ENCODE assay signal across 8 cellular contexts in genomic region chr6:109453594-109454482, GRCh38. TPM values are rescaled to one million over a fixed set of nuclear protein-coding genes. Genes with fewer than 3 reads are reported as not detected.
DNase-seq lines count a peak whose midpoint lies in the region; ATAC-seq, FAIRE-seq and TF ChIP-seq lines count a peak whose summit lies in the region.

No MANE protein-coding gene starts in this region.

- no peaks in the 10 kb centered on the region for H4K20me1 ChIP-seq in HCT116 (ENCODE audit: insufficient read depth)
- H4K20me1 ChIP-seq in keratinocyte (ENCODE audit: control insufficient read depth, extremely low read depth, insufficient read depth, low read length) = no peaks in the 10 kb centered on the region

- no TSS peak for BruUV-seq in HCT116 (replicated peaks; lab: Mats Ljungman, UMichigan)

- POLR2A ChIA-PET in AG04449 (lab: Yijun Ruan, JAX) (interaction anchor here (1.0 to 3.0 kb wide), 2 partner anchors 9 to 12 kb away, joined by 6 to 12 read pairs; partner anchors contain the start of gene SMPD2), HCT116 (lab: Charles Lee) (interaction anchor here (1.6 kb wide), 1 partner anchor 12 kb away, joined by 5 read pairs; no protein-coding TSS in a partner anchor)
- POLR2A ChIA-PET in activated CD8-positive, alpha-beta T cell treated with anti-CD3 and anti-CD28 coated beads, Interleukin-2, amount 10 ng/mL, durations not matched to agents 7 days and 5 days (lab: Charles Lee) = interaction anchor here (0.5 to 5.4 kb wide), 6 partner anchors 10 to 83 kb away, joined by 3 to 72 read pairs (median 20); partner anchors contain the start of genes CD164, PPIL6, SMPD2 and ZBTB24

- DNase-seq in AG04449 (ENCODE audit: low read depth, low spot score) (no peak), HCT116 (ENCODE audit: low read depth, low spot score) (no peak), keratinocyte (ENCODE audit: low read depth, low spot score) (no peak), left lobe of liver (ENCODE audit: low spot score) (no peak), GM13976 (ENCODE audit: low spot score) (no peak), KG1 (lab: John Stamatoyannopoulos, UW) (no peak)
- no peak for DNase-seq in activated CD8-positive, alpha-beta T cell treated with anti-CD3 and anti-CD28 coated beads, Interleukin-2, amount 10 ng/mL, durations not matched to agents 7 days and 5 days

- dilution Hi-C loops in keratinocyte (cut with MboI; ENCODE audit: extremely low pct_ligation_motif_present, low sequenced_read_pairs) = no loop called here

- H3K36me3 Mint-ChIP-seq in activated CD8-positive, alpha-beta T cell treated with anti-CD3 and anti-CD28 coated beads, Interleukin-2, amount 10 ng/mL, durations not matched to agents 7 days and 5 days (ENCODE audit: low read depth) = peaks cover 44% of the 10 kb centered on the region

- no peak overlapping the region for H3K27ac ChIP-seq in HCT116 (ENCODE audit: low read depth, low read length)
- no peak overlapping the region for H3K27ac ChIP-seq in keratinocyte (ENCODE audit: control insufficient read depth, insufficient read depth, low read length)

- H3K4me3 ChIP-seq in AG04449 (ENCODE audit: low read depth, low read length) (peak overlapping the region; percentile 92), HCT116 (replicated peaks in 1 of 2; ENCODE audit: low read depth in 1 of 2, low read length in 2 of 2) (0 out of 4 replicates have a peak overlapping the region, but pooled peaks of 1 of the 2 experiments have one; percentile 85), keratinocyte (ENCODE audit: control insufficient read depth in 2 of 3, extremely low read depth in 1 of 3, insufficient read depth in 2 of 3, low read depth in 1 of 3, low read length in 3 of 3) (no peak overlapping the region)

- H3K4me3 Mint-ChIP-seq in activated CD8-positive, alpha-beta T cell treated with anti-CD3 and anti-CD28 coated beads, Interleukin-2, amount 10 ng/mL, durations not matched to agents 7 days and 5 days = peak overlapping the region; percentile 97

- in situ Hi-C loops in GM13976 (cut with MboI; ENCODE audit: low sequenced_read_pairs, unreplicated experiment) = no loop called here

- no peaks in the 10 kb centered on the region for H3K9me3 Mint-ChIP-seq in activated CD8-positive, alpha-beta T cell treated with anti-CD3 and anti-CD28 coated beads, Interleukin-2, amount 10 ng/mL, durations not matched to agents 7 days and 5 days (ENCODE audit: insufficient read depth)

- peaks cover 0 to 5% of the 10 kb centered on the region in 2 experiments; a peak in 1 of 4 replicates for H3K36me3 ChIP-seq in HCT116 (ENCODE audit: control insufficient read depth in 1 of 2, insufficient read depth in 2 of 2, low read length in 2 of 2)
- peaks cover 5 to 20% of the 10 kb centered on the region in 2 experiments for H3K36me3 ChIP-seq in keratinocyte (ENCODE audit: control insufficient read depth in 2 of 2, extremely low read depth in 1 of 2, insufficient read depth in 2 of 2, low read length in 2 of 2)

- H3K4me1 ChIP-seq in HCT116 (ENCODE audit: control insufficient read depth in 1 of 2, insufficient read depth in 2 of 2, low read length in 2 of 2) (peaks cover 4 to 40% of the 10 kb centered on the region in 2 experiments; a peak in 3 of 4 replicates), keratinocyte (ENCODE audit: control insufficient read depth, extremely low read depth, insufficient read depth, low read length) (peaks cover 22% of the 10 kb centered on the region)

- H3K9ac ChIP-seq in HCT116 (ENCODE audit: low read length) (no peak overlapping the region), keratinocyte (ENCODE audit: control insufficient read depth, extremely low read depth, insufficient read depth, low read length) (no peak overlapping the region)

- H3K9me3 ChIP-seq in HCT116 (ENCODE audit: control insufficient read depth in 1 of 2, insufficient read depth in 1 of 2, low read depth in 1 of 2, low read length in 2 of 2) (no peaks in the 10 kb centered on the region), keratinocyte (ENCODE audit: control insufficient read depth, low read depth, low read length) (no peaks in the 10 kb centered on the region)

- H3K27me3 ChIP-seq in HCT116 (ENCODE audit: insufficient read depth, low read length) (no peaks in the 10 kb centered on the region), keratinocyte (ENCODE audit: control insufficient read depth, extremely low read depth, insufficient read depth, low read length) (no peaks in the 10 kb centered on the region)

- H3K4me2 ChIP-seq in HCT116 (ENCODE audit: low read length) = peak overlapping the region; percentile 93; the same call in 1 of the 2 replicates
- H3K4me2 ChIP-seq in keratinocyte (ENCODE audit: control insufficient read depth, extremely low read depth, insufficient read depth, low read depth, low read length) = peak overlapping the region; percentile 61

- no peaks in the 10 kb centered on the region for H3K9me1 ChIP-seq in keratinocyte (ENCODE audit: control insufficient read depth, extremely low read depth, insufficient read depth, low read length)

- FAIRE-seq in keratinocyte (lab: Jason Lieb, UNC) = no peak

- TF ChIP-seq CTCF in AG04449 (IDR thresholded peaks at IDR 0.05; ENCODE audit: insufficient read depth, low read length, missing control alignments) = no peak
- TF ChIP-seq CTCF in HCT116 (IDR thresholded peaks at IDR 0.05 in 2 of 3, conservative IDR thresholded peaks at IDR 0.05 in 1 of 3; ENCODE audit: borderline replicate concordance in 1 of 3, insufficient read depth in 1 of 3, low read depth in 2 of 3, low read length in 2 of 3) = no peak
- TF ChIP-seq CTCF in keratinocyte (optimal IDR thresholded peaks at IDR 0.05 in 1 of 3, IDR thresholded peaks at IDR 0.05 in 1 of 3, conservative IDR thresholded peaks at IDR 0.05 in 1 of 3; ENCODE audit: extremely low read depth in 1 of 3, insufficient read depth in 2 of 3, low read length in 3 of 3) = no peak
- no peak for TF ChIP-seq CTCF in GM13976 (IDR thresholded peaks at IDR 0.05; ENCODE audit: borderline replicate concordance, control extremely low read depth, extremely low read depth, insufficient read depth, missing control alignments)

- H3K27ac Mint-ChIP-seq in activated CD8-positive, alpha-beta T cell treated with anti-CD3 and anti-CD28 coated beads, Interleukin-2, amount 10 ng/mL, durations not matched to agents 7 days and 5 days = peak overlapping the region; percentile 99

- H3K79me2 ChIP-seq in HCT116 (ENCODE audit: insufficient read depth, low read length) = no peaks in the 10 kb centered on the region
- H3K79me2 ChIP-seq in keratinocyte (ENCODE audit: control insufficient read depth, insufficient read depth, low read length) = peaks cover 2% of the 10 kb centered on the region

- no peak for TF ChIP-seq POLR2A in HCT116 (IDR thresholded peaks at IDR 0.05; ENCODE audit: borderline replicate concordance, extremely low read depth, insufficient read depth, insufficient read length)

- no peaks in the 10 kb centered on the region for H3K9me2 ChIP-seq in HCT116 (ENCODE audit: insufficient read depth)

- intact Hi-C loops in HCT116 (cut with micrococcal nuclease) = no loop called here

- CTCF ChIA-PET in AG04449 (lab: Yijun Ruan, JAX) (interaction anchor here (0.7 to 7.9 kb wide), 5 partner anchors 12 to 724 kb away, joined by 3 to 65 read pairs (median 4); partner anchors contain the start of genes PPIL6 and SMPD2), HCT116 (lab: Charles Lee) (interaction anchor here (1.6 kb wide), 1 partner anchor 13 kb away, joined by 4 read pairs; the partner anchor contains the start of genes PPIL6 and SMPD2)
- CTCF ChIA-PET in activated CD8-positive, alpha-beta T cell treated with anti-CD3 and anti-CD28 coated beads, Interleukin-2, amount 10 ng/mL, durations not matched to agents 7 days and 5 days (lab: Charles Lee) = interaction anchor here (0.7 to 2.7 kb wide), 6 partner anchors 11 to 1361 kb away, joined by 3 to 24 read pairs (median 4); partner anchors contain the start of genes CD164, CDK19, PPIL6 and SMPD2

- H2AFZ ChIP-seq in HCT116 (ENCODE audit: low read depth, low read length, poor library complexity, severe bottlenecking) (no peak overlapping the region), keratinocyte (ENCODE audit: control insufficient read depth, low read length) (no peak overlapping the region)

- TF ChIP-seq RAD21 in HCT116 (IDR thresholded peaks at IDR 0.05; ENCODE audit: low read depth) = no peak

- RAD21 ChIA-PET in HCT116 (lab: Charles Lee; ENCODE audit: low non-redundant PET in 1 of 2, low total read pairs in 2 of 2, uncharacterized antibody in 2 of 2, unreplicated experiment in 2 of 2) = no interaction called here

- peaks cover 81% of the 10 kb centered on the region for H3K4me1 Mint-ChIP-seq in activated CD8-positive, alpha-beta T cell treated with anti-CD3 and anti-CD28 coated beads, Interleukin-2, amount 10 ng/mL, durations not matched to agents 7 days and 5 days (ENCODE audit: low read depth)

- ATAC-seq in HCT116 (no peak), left lobe of liver (no peak), GM21529 (IDR thresholded peaks at IDR 0.05; ENCODE audit: unreplicated experiment) (no peak)
- no peak for ATAC-seq in activated CD8-positive, alpha-beta T cell treated with anti-CD3 and anti-CD28 coated beads, Interleukin-2, amount 10 ng/mL, durations not matched to agents 7 days and 5 days

- H3K27me3 Mint-ChIP-seq in activated CD8-positive, alpha-beta T cell treated with anti-CD3 and anti-CD28 coated beads, Interleukin-2, amount 10 ng/mL, durations not matched to agents 7 days and 5 days (ENCODE audit: low read depth) = no peaks in the 10 kb centered on the region

RNA-seq across cellular contexts. Expression of gene MICAL1, which starts 1.7 kb away (rescaled TPM):
- total RNA-seq in HCT116 (2021; ENCODE audit: unreplicated experiment) = 23.9 TPM
- 18.8 TPM in 2 replicates for polyA plus RNA-seq in HCT116 (2012)
- 10 to 100 TPM; 50.5 to 53.2 TPM for total RNA-seq in activated CD8-positive, alpha-beta T cell treated with anti-CD3 and anti-CD28 coated beads, Interleukin-2, amount 10 ng/mL, durations not matched to agents 7 days and 5 days
- 25.6 to 37.6 TPM (median 29.8 TPM) in 3 replicates for polyA plus RNA-seq in keratinocyte
- polyA plus RNA-seq in keratinocyte (2011; ENCODE audit: low read depth) = 7.4 TPM
- polyA plus RNA-seq in keratinocyte (2011; cell fraction: cytosol; rRNA removed) = 11.6 and 19.6 TPM in 2 replicates
- polyA plus RNA-seq in keratinocyte (2011; cell fraction: nucleus; rRNA removed) = 145 and 157 TPM in 2 replicates
- polyA plus RNA-seq in keratinocyte (2012; ENCODE audit: low replicate concordance) = 11.8 and 32.3 TPM in 2 replicates
- 31.3 to 44.9 TPM (median 33.0 TPM) in 3 replicates for polyA minus RNA-seq in keratinocyte
- 42.6 TPM for polyA minus RNA-seq in keratinocyte (2011; cell fraction: cytosol; rRNA and poly(A)+ RNA removed)
- polyA minus RNA-seq in keratinocyte (2011; cell fraction: nucleus; rRNA and poly(A)+ RNA removed) = 39.6 and 50.9 TPM in 2 replicates
- total RNA-seq in left lobe of liver = 2.4 TPM

RNA-seq across cellular contexts. Expression of gene SMPD2, which starts 13.3 kb away (rescaled TPM):
- total RNA-seq in HCT116 (2021; ENCODE audit: unreplicated experiment) = 14.7 TPM
- polyA plus RNA-seq in HCT116 (2012) = 10.0 and 11.4 TPM in 2 replicates
- total RNA-seq in activated CD8-positive, alpha-beta T cell treated with anti-CD3 and anti-CD28 coated beads, Interleukin-2, amount 10 ng/mL, durations not matched to agents 7 days and 5 days = 10 to 100 TPM; 15.5 to 15.6 TPM
- 11.7 to 15.8 TPM (median 13.2 TPM) in 3 replicates for polyA plus RNA-seq in keratinocyte
- 13.0 TPM for polyA plus RNA-seq in keratinocyte (2011; ENCODE audit: low read depth)
- polyA plus RNA-seq in keratinocyte (2011; cell fraction: cytosol; rRNA removed) = 10.9 and 11.2 TPM in 2 replicates
- 17.6 and 18.8 TPM in 2 replicates for polyA plus RNA-seq in keratinocyte (2011; cell fraction: nucleus; rRNA removed)
- polyA plus RNA-seq in keratinocyte (2012; ENCODE audit: low replicate concordance) = 9.6 and 13.6 TPM in 2 replicates
- 16.5 to 24.3 TPM (median 18.4 TPM) in 3 replicates for polyA minus RNA-seq in keratinocyte
- 8.6 TPM for polyA minus RNA-seq in keratinocyte (2011; cell fraction: cytosol; rRNA and poly(A)+ RNA removed)
- 5.7 and 8.3 TPM in 2 replicates for polyA minus RNA-seq in keratinocyte (2011; cell fraction: nucleus; rRNA and poly(A)+ RNA removed)
- total RNA-seq in left lobe of liver = 4.7 TPM

RNA-seq across cellular contexts. Expression of gene PPIL6, which starts 13.4 kb away (rescaled TPM):
- total RNA-seq in HCT116 (2021; ENCODE audit: unreplicated experiment) (3.3 TPM), left lobe of liver (0.30 TPM)
- 1.5 and 1.8 TPM in 2 replicates for polyA plus RNA-seq in HCT116 (2012)
- under 1 TPM in 1 of 2 experiments, not detected in 1; 0.16 TPM for total RNA-seq in activated CD8-positive, alpha-beta T cell treated with anti-CD3 and anti-CD28 coated beads, Interleukin-2, amount 10 ng/mL, durations not matched to agents 7 days and 5 days
- 0.82 to 1.4 TPM (median 1.3 TPM) in 3 replicates for polyA plus RNA-seq in keratinocyte
- 2.0 TPM for polyA plus RNA-seq in keratinocyte (2011; ENCODE audit: low read depth)
- 1.1 and 1.8 TPM in 2 replicates for polyA plus RNA-seq in keratinocyte (2011; cell fraction: cytosol; rRNA removed)
- 0.90 and 1.0 TPM in 2 replicates for polyA plus RNA-seq in keratinocyte (2011; cell fraction: nucleus; rRNA removed)
- 0.48 and 1.7 TPM in 2 replicates for polyA plus RNA-seq in keratinocyte (2012; ENCODE audit: low replicate concordance)
- 0.23 to 0.29 TPM in 2 of 3 replicates, not detected in the other for polyA minus RNA-seq in keratinocyte
- not detected for polyA minus RNA-seq in keratinocyte (2011; cell fraction: cytosol; rRNA and poly(A)+ RNA removed)
- polyA minus RNA-seq in keratinocyte (2011; cell fraction: nucleus; rRNA and poly(A)+ RNA removed) = 1.4 TPM in 1 of 2 replicates, not detected in the other

RNA-seq across cellular contexts. Expression of gene ZBTB24, which starts 29.2 kb away (rescaled TPM):
- total RNA-seq in HCT116 (2021; ENCODE audit: unreplicated experiment) (11.3 TPM), left lobe of liver (2.3 TPM)
- 2.8 and 3.7 TPM in 2 replicates for polyA plus RNA-seq in HCT116 (2012)
- total RNA-seq in activated CD8-positive, alpha-beta T cell treated with anti-CD3 and anti-CD28 coated beads, Interleukin-2, amount 10 ng/mL, durations not matched to agents 7 days and 5 days = 10 to 100 TPM; 16.0 to 16.3 TPM
- polyA plus RNA-seq in keratinocyte = 3.0 to 5.1 TPM (median 4.6 TPM) in 3 replicates
- 2.9 TPM for polyA plus RNA-seq in keratinocyte (2011; ENCODE audit: low read depth)
- 2.2 and 3.6 TPM in 2 replicates for polyA plus RNA-seq in keratinocyte (2011; cell fraction: cytosol; rRNA removed)
- polyA plus RNA-seq in keratinocyte (2011; cell fraction: nucleus; rRNA removed) = 4.8 and 5.5 TPM in 2 replicates
- polyA plus RNA-seq in keratinocyte (2012; ENCODE audit: low replicate concordance) = 2.1 and 5.5 TPM in 2 replicates
- 3.9 to 6.4 TPM (median 6.2 TPM) in 3 replicates for polyA minus RNA-seq in keratinocyte
- 3.6 TPM for polyA minus RNA-seq in keratinocyte (2011; cell fraction: cytosol; rRNA and poly(A)+ RNA removed)
- polyA minus RNA-seq in keratinocyte (2011; cell fraction: nucleus; rRNA and poly(A)+ RNA removed) = 3.5 and 6.9 TPM in 2 replicates
